In the genomic region with DNA sequence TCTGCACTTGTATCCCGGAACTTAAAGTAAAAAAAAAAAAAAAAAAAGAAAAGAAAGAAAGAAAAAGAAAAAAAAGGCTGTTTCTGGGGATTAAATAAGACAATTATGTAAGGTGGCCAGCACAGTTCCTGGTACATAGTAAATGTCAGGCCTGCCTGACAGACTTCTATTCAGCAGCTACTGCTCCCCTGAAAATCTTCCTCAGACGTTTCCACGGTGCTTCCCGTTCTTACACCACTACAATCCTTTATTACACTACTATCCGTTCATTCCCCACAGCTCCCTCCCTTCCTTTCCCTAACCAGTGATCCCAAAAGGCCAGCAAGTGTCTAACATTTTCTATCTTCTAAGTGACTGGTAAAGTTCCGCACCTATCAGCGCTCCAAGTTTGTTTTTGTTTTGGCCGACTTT, we compare ENCODE assay signal across 8 cellular contexts. TPM values are rescaled to one million over a fixed set of nuclear protein-coding genes. Genes with fewer than 3 reads are reported as not detected.
DNase-seq lines count a peak whose midpoint lies in the region; ATAC-seq and TF ChIP-seq lines count a peak whose summit lies in the region.

No MANE protein-coding gene starts in this region.

- H3K4me3 ChIP-seq in GM12875 (ENCODE audit: low read depth, low read length): peak overlapping the region; percentile 83
- peak overlapping the region; percentile 72 for H3K4me3 ChIP-seq in MG63
- H3K4me3 ChIP-seq in colonic mucosa: peak overlapping the region; percentile 86
- peak overlapping the region; percentile 91 to 95 for H3K4me3 ChIP-seq in muscle layer of duodenum (ENCODE audit: low read depth in 1 of 2, low read length in 2 of 2)

- no peak for ATAC-seq in GM21737 (IDR thresholded peaks at IDR 0.05; ENCODE audit: unreplicated experiment)
- no peak for ATAC-seq in HG02571 (IDR thresholded peaks at IDR 0.05; ENCODE audit: unreplicated experiment)
- ATAC-seq in GM18498 (IDR thresholded peaks at IDR 0.05; ENCODE audit: unreplicated experiment): no peak
- no peak for ATAC-seq in GM18861 (IDR thresholded peaks at IDR 0.05; ENCODE audit: unreplicated experiment)

- TF ChIP-seq CTCF in GM12875 (IDR thresholded peaks at IDR 0.05; ENCODE audit: borderline replicate concordance, insufficient read depth, low read depth, low read length): no peak
- no peak for TF ChIP-seq CTCF in colonic mucosa (IDR thresholded peaks at IDR 0.05)

- no peaks in the 10 kb centered on the region for H3K27me3 ChIP-seq in MG63
- no peaks in the 10 kb centered on the region for H3K27me3 ChIP-seq in colonic mucosa
- H3K27me3 ChIP-seq in muscle layer of duodenum (ENCODE audit: low read depth, low read length): no peaks in the 10 kb centered on the region

- H3K9ac ChIP-seq in colonic mucosa (ENCODE audit: low read depth in 2 of 2, low read length in 2 of 2): peak overlapping the region; percentile 92 to 96

- peaks cover 5% of the 10 kb centered on the region for H3K4me1 ChIP-seq in colonic mucosa
- H3K4me1 ChIP-seq in muscle layer of duodenum (ENCODE audit: control insufficient read depth in 1 of 2, insufficient read depth in 2 of 2, low read length in 2 of 2): peaks cover 0 to 15% of the 10 kb centered on the region in 2 donors

- H3K36me3 ChIP-seq in MG63 (peaks cover 6% of the 10 kb centered on the region), colonic mucosa (no peaks in the 10 kb centered on the region), muscle layer of duodenum (ENCODE audit: control insufficient read depth in 1 of 2, insufficient read depth in 2 of 2, low read length in 2 of 2) (peaks cover 0 to 5% of the 10 kb centered on the region in 2 donors)

- peak overlapping the region; percentile 100 for H3K27ac ChIP-seq in colonic mucosa
- peak overlapping the region; percentile 99 for H3K27ac ChIP-seq in muscle layer of duodenum (ENCODE audit: low read length)

- H3K9me3 ChIP-seq in MG63: no peaks in the 10 kb centered on the region
- no peaks in the 10 kb centered on the region for H3K9me3 ChIP-seq in colonic mucosa
- no peaks in the 10 kb centered on the region for H3K9me3 ChIP-seq in muscle layer of duodenum (ENCODE audit: control insufficient read depth in 1 of 2, low read length in 2 of 2)

- intact Hi-C loops in colonic mucosa (cut with DNase I): loop anchor here (10.0 kb wide), 1 partner anchor 68 kb away; the partner anchor contains the start of gene ITM2B

- DNase-seq in MG63 (no peak), colonic mucosa (no peak)

RNA-seq across cellular contexts. Expression of gene RB1, which starts 0.6 kb away (rescaled TPM):
- 27.0 and 32.4 TPM in 2 replicates for total RNA-seq in MG63 (2014; rRNA removed; shearing (Covaris generic); ENCODE audit: low replicate concordance)
- total RNA-seq in colonic mucosa: 10 to 100 TPM; 28.5 TPM
